ENCODE assay signal across 19 cellular contexts in genomic region chr19:47481460-47482052, GRCh38. TPM values are rescaled to one million over a fixed set of nuclear protein-coding genes. Genes with fewer than 3 reads are reported as not detected.
"Had no signal": no experiment of that assay in that cellular context is flagged by ENCODE, and none has a peak within 500 bp of the region (broad histone marks: within the 10 kb centered on the region; RNA-seq: fewer than 3 reads in every experiment).

No MANE protein-coding gene starts in this region.

- H3K27ac Mint-ChIP-seq: natural killer cell treated with Interleukin-12 subunit alpha and Interleukin-12 subunit beta and Interleukin-15 and Interleukin-18, amount 100 ng/mL, for 72 hours had no signal

- H3K4me3 ChIP-seq: heart left ventricle, uterus had no signal

- H3K36me3 Mint-ChIP-seq: natural killer cell treated with Interleukin-12 subunit alpha and Interleukin-12 subunit beta and Interleukin-15 and Interleukin-18, amount 100 ng/mL, for 72 hours had no signal

- DNase-seq: effector memory CD4-positive, alpha-beta T cell; hippocampal formation; left colon; mammary epithelial cell; small intestine; stimulated activated CD4-positive, alpha-beta T cell treated with anti-CD3 and anti-CD28 coated beads, Interleukin-12 subunit alpha, Interleukin-12 subunit beta, amount 100 ng/mL, for 4 hours; stimulated activated naive CD4-positive, alpha-beta T cell treated with Interleukin-2 at 50 U/mL for 16 hours; trophoblast cell; uterus had no signal

- FAIRE-seq: endometrium, frontal cortex, small intestine had no signal

- H3K9me3 ChIP-seq: heart left ventricle, neutrophil, uterus had no signal

- H3K36me3 ChIP-seq: neutrophil, uterus had no signal

- H3K27ac ChIP-seq: heart left ventricle, neutrophil, uterus had no signal

- H3K9me3 Mint-ChIP-seq: natural killer cell treated with Interleukin-12 subunit alpha and Interleukin-12 subunit beta and Interleukin-15 and Interleukin-18, amount 100 ng/mL, for 72 hours had no signal

- H3K4me1 ChIP-seq: uterus had no signal

- H3K4me3 Mint-ChIP-seq: natural killer cell treated with Interleukin-12 subunit alpha and Interleukin-12 subunit beta and Interleukin-15 and Interleukin-18, amount 100 ng/mL, for 72 hours had no signal

- ATAC-seq: esophagus mucosa; heart left ventricle; left colon; natural killer cell treated with Interleukin-12 subunit alpha and Interleukin-12 subunit beta and Interleukin-15 and Interleukin-18, amount 100 ng/mL, for 72 hours had no signal

- H3K27me3 ChIP-seq: heart left ventricle, uterus had no signal

RNA-seq across cellular contexts. Expression of gene SLC8A2, which starts 9.9 kb away (rescaled TPM):
- total RNA-seq: glomerular endothelial cell; kidney epithelial cell; natural killer cell treated with Interleukin-12 subunit alpha and Interleukin-12 subunit beta and Interleukin-15 and Interleukin-18, amount 100 ng/mL, for 72 hours; pulmonary artery endothelial cell had no signal
- polyA plus RNA-seq: fibroblast of lung had no signal
